Comparison of ENCODE assay signal across 8 cellular contexts in genomic region chr19:1026189-1027019, GRCh38. TPM values are rescaled to one million over a fixed set of nuclear protein-coding genes. Genes with fewer than 3 reads are reported as not detected.
A peak's percentile ranks its signal among the peaks of the same experiment; 100 is the strongest.
DNase-seq lines count a peak whose midpoint lies in the region; ATAC-seq and TF ChIP-seq lines count a peak whose summit lies in the region.

CNN2 (plus strand) TSS chr19:1026608; CDS start chr19:1026662, 54 bp downstream.

- H3K4me3 ChIP-seq in GM08714 (ENCODE audit: low read length) (peak within 1 kb of the TSS; percentile 72), OCI-LY3 (ENCODE audit: low read length) (peak within 1 kb of the TSS; percentile 88), esophagus muscularis mucosa (peak within 1 kb of the TSS; percentile 68 to 96 (median 86)), thymus (ENCODE audit: low read length) (peak within 1 kb of the TSS; percentile 83)

- H3K4me1 Mint-ChIP-seq in activated T-cell treated with anti-CD3 and anti-CD28 coated beads, Interleukin-2, amount 50 U/mL, for 72 hours (ENCODE audit: low read depth): peaks cover 41% of the 10 kb centered on the region
- peaks cover 22 to 27% (median 25%) of the 10 kb centered on the region in 3 donors for H3K4me1 Mint-ChIP-seq in naive B cell

- peaks cover 3 to 4% of the 10 kb centered on the region in 2 donors for H3K36me3 Mint-ChIP-seq in activated T-cell treated with anti-CD3 and anti-CD28 coated beads, Interleukin-2, amount 50 U/mL, for 72 hours (ENCODE audit: insufficient read depth in 2 of 2)
- no peaks in the 10 kb centered on the region for H3K36me3 Mint-ChIP-seq in naive B cell

- no peaks in the 10 kb centered on the region for H3K27me3 Mint-ChIP-seq in activated T-cell treated with anti-CD3 and anti-CD28 coated beads, Interleukin-2, amount 50 U/mL, for 72 hours (ENCODE audit: low read depth)
- peaks cover 0 to 3% (median 0%) of the 10 kb centered on the region in 3 donors for H3K27me3 Mint-ChIP-seq in naive B cell

- peak; percentile 66 for ATAC-seq in HG02759 (IDR thresholded peaks at IDR 0.05; ENCODE audit: unreplicated experiment)
- ATAC-seq in activated T-cell treated with anti-CD3 and anti-CD28 coated beads, Interleukin-2, amount 50 U/mL, for 72 hours (replicated peaks in 1 of 2): peak; percentile 54 to 72
- ATAC-seq in naive B cell (ENCODE audit: low read depth in 2 of 2): peak; percentile 46 to 48

- WGBS in esophagus muscularis mucosa: 0% methylated on average over 7 of the region's 72 CpGs
- WGBS in thymus: under 1% methylated on average over 72 of the region's 72 CpGs

- H3K79me2 ChIP-seq in OCI-LY3 (ENCODE audit: low read length): peaks cover 50% of the 10 kb centered on the region

- H3K27ac ChIP-seq in OCI-LY3 (ENCODE audit: low read length): peak within 1 kb of the TSS; percentile 86
- H3K27ac ChIP-seq in esophagus muscularis mucosa (replicated peaks in 1 of 4): peak within 1 kb of the TSS; percentile 96 to 100 (median 98)
- H3K27ac ChIP-seq in thymus (ENCODE audit: low read depth): peak within 1 kb of the TSS; percentile 95

- peak within 1 kb of the TSS; percentile 57; the same call in 1 of the 2 replicates for H2AFZ ChIP-seq in OCI-LY3 (ENCODE audit: low read depth, low read length)

- H3K36me3 ChIP-seq in OCI-LY3 (replicated peaks; ENCODE audit: low read depth, low read length) (peaks cover 23% of the 10 kb centered on the region), esophagus muscularis mucosa (peaks cover 0 to 11% (median 4%) of the 10 kb centered on the region in 4 donors), thymus (ENCODE audit: control insufficient read depth, insufficient read depth) (peaks cover 3% of the 10 kb centered on the region)

- peaks cover 27% of the 10 kb centered on the region for H4K20me1 ChIP-seq in OCI-LY3 (ENCODE audit: insufficient read depth, low read length)

- H3K27me3 ChIP-seq in OCI-LY3 (ENCODE audit: low read depth, low read length) (no peaks in the 10 kb centered on the region), esophagus muscularis mucosa (peaks cover 0 to 8% (median 0%) of the 10 kb centered on the region in 4 donors), thymus (ENCODE audit: control insufficient read depth, insufficient read depth) (peaks cover 8% of the 10 kb centered on the region)

- no peak for TF ChIP-seq CTCF in OCI-LY3 (IDR thresholded peaks at IDR 0.05; ENCODE audit: low read depth, low read length)
- no peak for TF ChIP-seq CTCF in esophagus muscularis mucosa (IDR thresholded peaks at IDR 0.05)

- H3K9me3 ChIP-seq in OCI-LY3 (ENCODE audit: insufficient read depth, low read length) (no peaks in the 10 kb centered on the region), esophagus muscularis mucosa (no peaks in the 10 kb centered on the region), thymus (ENCODE audit: control insufficient read depth) (no peaks in the 10 kb centered on the region)

- H3K4me2 ChIP-seq in OCI-LY3 (ENCODE audit: low read length): peak within 1 kb of the TSS; percentile 96

- peak within 1 kb of the TSS; percentile 87 for H3K27ac Mint-ChIP-seq in activated T-cell treated with anti-CD3 and anti-CD28 coated beads, Interleukin-2, amount 50 U/mL, for 72 hours
- peak within 1 kb of the TSS; percentile 74 to 97 (median 96) for H3K27ac Mint-ChIP-seq in naive B cell

- TF ChIP-seq EP300 in esophagus muscularis mucosa (IDR thresholded peaks at IDR 0.05): no peak

- peak within 1 kb of the TSS; percentile 96 for H3K4me3 Mint-ChIP-seq in activated T-cell treated with anti-CD3 and anti-CD28 coated beads, Interleukin-2, amount 50 U/mL, for 72 hours
- H3K4me3 Mint-ChIP-seq in naive B cell: peak within 1 kb of the TSS; percentile 97 to 99 (median 99)

- H3K9me3 Mint-ChIP-seq in activated T-cell treated with anti-CD3 and anti-CD28 coated beads, Interleukin-2, amount 50 U/mL, for 72 hours: no peaks in the 10 kb centered on the region
- no peaks in the 10 kb centered on the region for H3K9me3 Mint-ChIP-seq in naive B cell

- H3K9ac ChIP-seq in OCI-LY3 (ENCODE audit: low read length): peak within 1 kb of the TSS; percentile 96

- DNase-seq in activated T-cell treated with anti-CD3 and anti-CD28 coated beads, Interleukin-2, amount 50 U/mL, for 72 hours: peak; percentile 76 to 85
- DNase-seq in esophagus muscularis mucosa (ENCODE audit: extremely low spot score): no peak
- peak; percentile 71 for DNase-seq in naive B cell
- no peak for DNase-seq in middle frontal gyrus (ENCODE audit: extremely low spot score, low spot score)

- intact Hi-C loops in esophagus muscularis mucosa (cut with DNase I): no loop called here

- peaks cover 17% of the 10 kb centered on the region for H3K4me1 ChIP-seq in OCI-LY3 (ENCODE audit: low read length)
- H3K4me1 ChIP-seq in esophagus muscularis mucosa: peaks cover 38 to 78% (median 74%) of the 10 kb centered on the region in 4 donors
- peaks cover 15% of the 10 kb centered on the region for H3K4me1 ChIP-seq in thymus (ENCODE audit: control insufficient read depth, insufficient read depth, low read length)

- peak; percentile 69 for TF ChIP-seq POLR2A in esophagus muscularis mucosa (IDR thresholded peaks at IDR 0.05; ENCODE audit: low read depth)

RNA-seq across cellular contexts. Expression of gene CNN2, which starts in this region (rescaled TPM):
- 100 to 1,000 TPM in 1 of 2 donors, 10 to 100 TPM in 1; 98.9 to 124 TPM for total RNA-seq in activated T-cell treated with anti-CD3 and anti-CD28 coated beads, Interleukin-2, amount 50 U/mL, for 72 hours
- total RNA-seq in esophagus muscularis mucosa: 10 to 100 TPM; 47.3 to 98.1 (median 81.3) TPM
- 100 to 1,000 TPM; 408 to 648 (median 492) TPM for polyA plus RNA-seq in naive B cell (ENCODE audit: low read depth in 6 of 6)
- 127 TPM for polyA plus RNA-seq in thymus

Comparison
In these comparisons a context has a peak if more than half of its experiments do, and no peak if none do; other contexts are left out.
1. DNase-seq: peak in activated T-cell treated with anti-CD3 and anti-CD28 coated beads, Interleukin-2, amount 50 U/mL, for 72 hours (2 of 2) and naive B cell (single experiment); none in esophagus muscularis mucosa (single experiment) and middle frontal gyrus (single experiment).
2. Peak in every context shown above with its lines, with median percentiles within 50 percentile points of each other: H3K4me3 ChIP-seq, ATAC-seq and H3K27ac ChIP-seq.